Comparison of ENCODE assay signal across 9 cellular contexts in genomic region chr22:22298654-22299009, GRCh38. TPM values are rescaled to one million over a fixed set of nuclear protein-coding genes. Genes with fewer than 3 reads are reported as not detected.
DNase-seq lines count a peak whose midpoint lies in the region; ATAC-seq and TF ChIP-seq lines count a peak whose summit lies in the region.
"Not testable (repeated sequence)": the region's sequence is repeated elsewhere in the genome, so short reads cannot be mapped to it uniquely, and the experiment has no call there.
"Had no signal": no experiment of that assay in that cellular context is flagged by ENCODE, and none has a peak within 500 bp of the region (broad histone marks: within the 10 kb centered on the region; RNA-seq: fewer than 3 reads in every experiment).

No MANE protein-coding gene starts in this region.

- POLR2A ChIA-PET in activated CD8-positive, alpha-beta T cell treated with anti-CD3 and anti-CD28 coated beads, Interleukin-2, amount 10 ng/mL, durations not matched to agents 7 days and 5 days (lab: Charles Lee) = not testable (repeated sequence)

- peaks cover 34% of the 10 kb centered on the region for H3K4me1 Mint-ChIP-seq in activated CD8-positive, alpha-beta T cell treated with anti-CD3 and anti-CD28 coated beads, Interleukin-2, amount 10 ng/mL, durations not matched to agents 7 days and 5 days (ENCODE audit: low read depth)
- H3K4me1 Mint-ChIP-seq in glutamatergic neuron (ENCODE audit: low read depth, unreplicated experiment) = not testable (repeated sequence)

- not testable (repeated sequence) for H3K4me1 ChIP-seq in ES-I3 (ENCODE audit: insufficient read depth, low read length); NT2/D1 (ENCODE audit: insufficient read depth, insufficient read length); mononuclear cell (ENCODE audit: insufficient read depth, low read length); sigmoid colon; vagina

- H3K4me3 ChIP-seq in NT2/D1 (ENCODE audit: insufficient read length, low read depth) (peak overlapping the region; percentile 53), cardiac fibroblast (replicated peaks in 1 of 2; ENCODE audit: low read depth in 2 of 2, low read length in 2 of 2) (peak overlapping the region; percentile 66 to 72), mononuclear cell (ENCODE audit: low read length) (peak overlapping the region; percentile 56), sigmoid colon (peak overlapping the region; percentile 70 to 81 (median 79)), vagina (peak overlapping the region; percentile 82 to 84)

- H3K27ac Mint-ChIP-seq in activated CD8-positive, alpha-beta T cell treated with anti-CD3 and anti-CD28 coated beads, Interleukin-2, amount 10 ng/mL, durations not matched to agents 7 days and 5 days = peak overlapping the region; percentile 74
- not testable (repeated sequence) for H3K27ac Mint-ChIP-seq in glutamatergic neuron (ENCODE audit: unreplicated experiment)

- peak overlapping the region; percentile 87 for H3K4me3 Mint-ChIP-seq in activated CD8-positive, alpha-beta T cell treated with anti-CD3 and anti-CD28 coated beads, Interleukin-2, amount 10 ng/mL, durations not matched to agents 7 days and 5 days
- peak overlapping the region; percentile 78 for H3K4me3 Mint-ChIP-seq in glutamatergic neuron (ENCODE audit: unreplicated experiment)

- not testable (repeated sequence) for DNase-seq in NT2/D1 (ENCODE audit: low read depth, low spot score); activated CD8-positive, alpha-beta T cell treated with anti-CD3 and anti-CD28 coated beads, Interleukin-2, amount 10 ng/mL, durations not matched to agents 7 days and 5 days; cardiac fibroblast (ENCODE audit: low read depth in 2 of 2); glutamatergic neuron; sigmoid colon; vagina (ENCODE audit: extremely low spot score in 2 of 2)

- TF ChIP-seq POLR2A in sigmoid colon (IDR thresholded peaks at IDR 0.05); vagina (IDR thresholded peaks at IDR 0.05): not testable (repeated sequence)

- not testable (repeated sequence) for H3K27me3 ChIP-seq in NT2/D1 (ENCODE audit: insufficient read depth, insufficient read length); mononuclear cell (ENCODE audit: insufficient read depth, low read length); sigmoid colon; vagina

- not testable (repeated sequence) for H3K9me3 ChIP-seq in ES-I3 (ENCODE audit: control insufficient read depth, insufficient read depth, low read length); NT2/D1 (ENCODE audit: insufficient read depth, low read length); mononuclear cell (ENCODE audit: low read depth, low read length); sigmoid colon; vagina

- H3K9me3 Mint-ChIP-seq in activated CD8-positive, alpha-beta T cell treated with anti-CD3 and anti-CD28 coated beads, Interleukin-2, amount 10 ng/mL, durations not matched to agents 7 days and 5 days (ENCODE audit: insufficient read depth); glutamatergic neuron (ENCODE audit: unreplicated experiment): not testable (repeated sequence)

- H3K27me3 Mint-ChIP-seq in activated CD8-positive, alpha-beta T cell treated with anti-CD3 and anti-CD28 coated beads, Interleukin-2, amount 10 ng/mL, durations not matched to agents 7 days and 5 days (ENCODE audit: low read depth); glutamatergic neuron (ENCODE audit: unreplicated experiment): not testable (repeated sequence)

- ATAC-seq in activated CD8-positive, alpha-beta T cell treated with anti-CD3 and anti-CD28 coated beads, Interleukin-2, amount 10 ng/mL, durations not matched to agents 7 days and 5 days = not testable (repeated sequence)

- CTCF ChIA-PET in activated CD8-positive, alpha-beta T cell treated with anti-CD3 and anti-CD28 coated beads, Interleukin-2, amount 10 ng/mL, durations not matched to agents 7 days and 5 days (lab: Charles Lee) = interaction anchor here (1.8 kb wide), 1 partner anchor 88 kb away, joined by 7 read pairs; no protein-coding TSS in a partner anchor

- peak overlapping the region; percentile 71; the same call in 1 of the 2 replicates for H3K9ac ChIP-seq in ES-I3 (ENCODE audit: low read depth, low read length)
- H3K9ac ChIP-seq in NT2/D1 (ENCODE audit: insufficient read length, low read depth) = not testable (repeated sequence)

- not testable (repeated sequence) for TF ChIP-seq CTCF in cardiac fibroblast (IDR thresholded peaks at IDR 0.05; ENCODE audit: low read depth, low read length); glutamatergic neuron (IDR thresholded peaks at IDR 0.05; ENCODE audit: partially characterized antibody, unreplicated experiment); sigmoid colon (IDR thresholded peaks at IDR 0.05); vagina (IDR thresholded peaks at IDR 0.05)

- H3K27ac ChIP-seq in sigmoid colon = peak overlapping the region in 3 of 4 donors; percentile 83 to 85 (median 84)
- H3K27ac ChIP-seq in vagina = not testable (repeated sequence)

- TF ChIP-seq EP300 in sigmoid colon (IDR thresholded peaks at IDR 0.05) = not testable (repeated sequence)

- not testable (repeated sequence) for H3K36me3 ChIP-seq in ES-I3 (ENCODE audit: insufficient read depth, low read length); NT2/D1 (ENCODE audit: insufficient read depth, insufficient read length, low read length); sigmoid colon; vagina

- WGBS in sigmoid colon, 2 donors = 18 to 36% methylated on average over 5 of the region's 6 CpGs

- not testable (repeated sequence) for H3K36me3 Mint-ChIP-seq in activated CD8-positive, alpha-beta T cell treated with anti-CD3 and anti-CD28 coated beads, Interleukin-2, amount 10 ng/mL, durations not matched to agents 7 days and 5 days (ENCODE audit: low read depth); glutamatergic neuron (ENCODE audit: unreplicated experiment)

- intact Hi-C loops in sigmoid colon (cut with DNase I); vagina (cut with DNase I): not testable (repeated sequence)

RNA-seq across cellular contexts. Expression of gene VPREB1, which starts 54.0 kb away (rescaled TPM):
- total RNA-seq in activated CD8-positive, alpha-beta T cell treated with anti-CD3 and anti-CD28 coated beads, Interleukin-2, amount 10 ng/mL, durations not matched to agents 7 days and 5 days = not detected
- total RNA-seq in glutamatergic neuron (ENCODE audit: unreplicated experiment) = not detected
- not detected for total RNA-seq in mononuclear cell
- total RNA-seq in sigmoid colon = not detected
- polyA plus RNA-seq in sigmoid colon = 1 to 10 TPM in 1 of 3 donors, not detected in 2; 1.9 TPM
- total RNA-seq in vagina = not detected
- total RNA-seq: lung microvascular endothelial cell had no signal
